Comparison of ENCODE assay signal across 10 cellular contexts in the genomic region with DNA sequence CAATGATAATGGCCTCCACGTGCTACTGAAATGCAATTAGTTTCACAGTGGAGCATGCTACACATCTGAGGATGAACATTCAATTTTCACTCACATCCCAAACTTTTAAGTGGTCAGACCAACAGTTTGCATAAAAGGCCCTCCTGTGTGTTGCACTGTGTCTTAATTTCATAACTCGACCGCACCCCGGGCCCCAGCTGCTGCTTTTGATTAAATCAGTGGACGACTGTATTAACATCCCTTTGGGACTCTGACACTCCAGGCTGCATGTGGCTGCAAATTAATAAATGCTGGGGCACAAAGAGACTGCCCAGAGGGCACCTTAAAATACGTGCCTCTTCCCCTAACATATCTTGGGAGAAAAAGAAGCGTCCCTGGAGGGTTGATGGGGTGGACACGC. TPM values are rescaled to one million over a fixed set of nuclear protein-coding genes. Genes with fewer than 3 reads are reported as not detected.
DNase-seq lines count a peak whose midpoint lies in the region; ATAC-seq, FAIRE-seq and TF ChIP-seq lines count a peak whose summit lies in the region.
"Had no signal": no experiment of that assay in that cellular context is flagged by ENCODE, and none has a peak within 500 bp of the region (broad histone marks: within the 10 kb centered on the region; RNA-seq: fewer than 3 reads in every experiment).

No MANE protein-coding gene starts in this region.

- peak overlapping the region in 1 of 2 experiments; percentile 68; a peak in 2 of 4 replicates for H3K27ac ChIP-seq in SK-N-SH (ENCODE audit: low read depth in 2 of 2, low read length in 1 of 2)

- no peak for FAIRE-seq in HTR-8/SVneo (lab: Jason Lieb, UNC)
- FAIRE-seq: A204.1, GM19239 had no signal

- CTCF ChIA-PET in SK-N-SH (lab: Yijun Ruan, JAX) (interaction anchor here (0.5 to 1.4 kb wide), 3 partner anchors 19 to 157 kb away, joined by 3 read pairs; partner anchors contain the start of gene MED10), T-cell (lab: Charles Lee) (interaction anchor here in 1 of 2 donors (1.1 kb wide), 1 partner anchor 9 kb away, joined by 3 read pairs; no protein-coding TSS in a partner anchor)

- intact Hi-C loops in sciatic nerve (cut with DNase I): no loop called here

- no peaks in the 10 kb centered on the region for H3K36me3 ChIP-seq in SK-N-SH (replicated peaks in 1 of 2; ENCODE audit: control insufficient read depth in 1 of 2, insufficient read depth in 2 of 2, low read length in 1 of 2)

- no peaks in the 10 kb centered on the region for H4K20me1 ChIP-seq in SK-N-SH (ENCODE audit: insufficient read depth)

- no peaks in the 10 kb centered on the region for H3K9me3 ChIP-seq in SK-N-SH

- peaks cover 0 to 14% of the 10 kb centered on the region in 2 experiments; a peak in 1 of 4 replicates for H3K4me1 ChIP-seq in SK-N-SH (ENCODE audit: control insufficient read depth in 1 of 2, insufficient read depth in 2 of 2, low read depth in 1 of 2, low read length in 1 of 2)

- no peaks in the 10 kb centered on the region for H3K79me2 ChIP-seq in SK-N-SH (ENCODE audit: insufficient read depth)

- TF ChIP-seq CTCF in SK-N-SH (IDR thresholded peaks at IDR 0.05): no peak

- 51% methylated on average over 7 of the region's 8 CpGs for WGBS in SK-N-SH (ENCODE audit: low lambda C conversion rate)

- no peak overlapping the region for H2AFZ ChIP-seq in SK-N-SH (ENCODE audit: low read depth)

- no peaks in the 10 kb centered on the region for H3K27me3 ChIP-seq in SK-N-SH (ENCODE audit: insufficient read depth)

- no peaks in the 10 kb centered on the region for H3K9me2 ChIP-seq in SK-N-SH

- peaks cover 21 to 29% (median 25%) of the 10 kb centered on the region in 3 donors for H3K4me1 Mint-ChIP-seq in T-cell
- H3K4me1 Mint-ChIP-seq in immature natural killer cell: peaks cover 9 to 13% of the 10 kb centered on the region in 2 donors

- no peaks in the 10 kb centered on the region for H3F3A ChIP-seq in SK-N-SH (replicated peaks; ENCODE audit: insufficient read depth)

- H3K27ac Mint-ChIP-seq in T-cell: peak overlapping the region; percentile 96 to 97
- H3K27ac Mint-ChIP-seq in immature natural killer cell: peak overlapping the region in 3 of 6 donors; percentile 57 to 80 (median 68)

- DNase-seq in SK-N-SH: peak; percentile 42
- no peak for DNase-seq in T-cell
- DNase-seq in immature natural killer cell: no peak
- no peak for DNase-seq in HTR-8/SVneo (ENCODE audit: insufficient read length, low spot score)
- DNase-seq in sciatic nerve (ENCODE audit: low spot score): no peak
- DNase-seq in stimulated activated CD4-positive, alpha-beta T cell treated with anti-CD3 and anti-CD28 coated beads, Interleukin-2, amount 100 ng/mL, for 48 hours: no peak

- H3K36me3 Mint-ChIP-seq in T-cell (peaks cover 22% of the 10 kb centered on the region), immature natural killer cell (peaks cover 10 to 38% (median 34%) of the 10 kb centered on the region in 3 donors)

- no peak overlapping the region for H3K4me2 ChIP-seq in SK-N-SH

- no peak overlapping the region for H3K4me3 ChIP-seq in SK-N-SH (ENCODE audit: low read depth in 2 of 2, low read length in 1 of 2)

- H3K4me3 Mint-ChIP-seq in T-cell (peak overlapping the region; percentile 34 to 68 (median 68)), immature natural killer cell (peak overlapping the region in 3 of 5 donors; percentile 24 to 70 (median 53))

- H3K9ac ChIP-seq in SK-N-SH: no peak overlapping the region

- POLR2A ChIA-PET in SK-N-SH (lab: Yijun Ruan, JAX): interaction anchor here (1.2 to 1.8 kb wide), 2 partner anchors 10 to 17 kb away, joined by 3 to 5 read pairs; no protein-coding TSS in a partner anchor
- POLR2A ChIA-PET in T-cell (lab: Charles Lee): interaction anchor here in 1 of 2 donors (1.4 kb wide), 1 partner anchor 17 kb away, joined by 3 read pairs; no protein-coding TSS in a partner anchor

- H3K27me3 Mint-ChIP-seq in T-cell: no peaks in the 10 kb centered on the region
- peaks cover 0 to 1% (median 0%) of the 10 kb centered on the region in 3 donors for H3K27me3 Mint-ChIP-seq in immature natural killer cell (ENCODE audit: low read depth in 3 of 3)

- no peak for TF ChIP-seq RAD21 in SK-N-SH (IDR thresholded peaks at IDR 0.05; ENCODE audit: low read length)

- H3K9me3 Mint-ChIP-seq in T-cell (no peaks in the 10 kb centered on the region), immature natural killer cell (no peaks in the 10 kb centered on the region)

- TF ChIP-seq EP300 in SK-N-SH (IDR thresholded peaks at IDR 0.05; ENCODE audit: borderline replicate concordance in 1 of 2, low read depth in 1 of 2, low read length in 1 of 2): 0 out of 4 replicates have a peak, but pooled peaks of 1 of the 2 experiments have one; percentile 7

- ATAC-seq in SK-N-SH treated with all-trans-retinoic acid at 6 μM for 48 hours (no peak), GM21390 (IDR thresholded peaks at IDR 0.05; ENCODE audit: unreplicated experiment) (peak; percentile 21), T-cell (replicated peaks in 1 of 4) (no peak), sciatic nerve (no peak)

TF ChIP-seq in SK-N-SH, 30 proteins besides CTCF, POLR2A, EP300 and RAD21:
- TF ChIP-seq MAX (IDR thresholded peaks at IDR 0.05; ENCODE audit: low read depth) (no peak), NRF1 (IDR thresholded peaks at IDR 0.05; ENCODE audit: low read depth, low read length) (no peak), ELF1 (IDR thresholded peaks at IDR 0.05) (no peak), RXRA (IDR thresholded peaks at IDR 0.05; ENCODE audit: borderline replicate concordance, low read depth) (no peak), TAF1 (IDR thresholded peaks at IDR 0.05; ENCODE audit: borderline replicate concordance, low read depth, low read length) (no peak), MEF2A (IDR thresholded peaks at IDR 0.05; ENCODE audit: borderline replicate concordance, low read depth) (no peak), FOXM1 (IDR thresholded peaks at IDR 0.05; ENCODE audit: low read depth) (no peak), YY1 (IDR thresholded peaks at IDR 0.05; ENCODE audit: low read depth) (no peak)
- TF ChIP-seq, protein P1, sequence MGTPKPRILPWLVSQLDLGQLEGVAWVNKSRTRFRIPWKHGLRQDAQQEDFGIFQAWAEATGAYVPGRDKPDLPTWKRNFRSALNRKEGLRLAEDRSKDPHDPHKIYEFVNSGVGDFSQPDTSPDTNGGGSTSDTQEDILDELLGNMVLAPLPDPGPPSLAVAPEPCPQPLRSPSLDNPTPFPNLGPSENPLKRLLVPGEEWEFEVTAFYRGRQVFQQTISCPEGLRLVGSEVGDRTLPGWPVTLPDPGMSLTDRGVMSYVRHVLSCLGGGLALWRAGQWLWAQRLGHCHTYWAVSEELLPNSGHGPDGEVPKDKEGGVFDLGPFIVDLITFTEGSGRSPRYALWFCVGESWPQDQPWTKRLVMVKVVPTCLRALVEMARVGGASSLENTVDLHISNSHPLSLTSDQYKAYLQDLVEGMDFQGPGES (IDR thresholded peaks at IDR 0.05; ENCODE audit: low read depth, low read length): no peak

TF ChIP-seq in SK-N-SH treated with all-trans-retinoic acid at 6 μM for 48 hours, 23 proteins besides CTCF, POLR2A, EP300 and RAD21:
- TF ChIP-seq PATZ1 (CRISPR knock-in tag; IDR thresholded peaks at IDR 0.05; ENCODE audit: borderline replicate concordance): no peak
- TF ChIP-seq ARNTL (CRISPR knock-in tag; IDR thresholded peaks at IDR 0.05; ENCODE audit: borderline replicate concordance, low read depth): no peak
- TF ChIP-seq, protein P2, sequence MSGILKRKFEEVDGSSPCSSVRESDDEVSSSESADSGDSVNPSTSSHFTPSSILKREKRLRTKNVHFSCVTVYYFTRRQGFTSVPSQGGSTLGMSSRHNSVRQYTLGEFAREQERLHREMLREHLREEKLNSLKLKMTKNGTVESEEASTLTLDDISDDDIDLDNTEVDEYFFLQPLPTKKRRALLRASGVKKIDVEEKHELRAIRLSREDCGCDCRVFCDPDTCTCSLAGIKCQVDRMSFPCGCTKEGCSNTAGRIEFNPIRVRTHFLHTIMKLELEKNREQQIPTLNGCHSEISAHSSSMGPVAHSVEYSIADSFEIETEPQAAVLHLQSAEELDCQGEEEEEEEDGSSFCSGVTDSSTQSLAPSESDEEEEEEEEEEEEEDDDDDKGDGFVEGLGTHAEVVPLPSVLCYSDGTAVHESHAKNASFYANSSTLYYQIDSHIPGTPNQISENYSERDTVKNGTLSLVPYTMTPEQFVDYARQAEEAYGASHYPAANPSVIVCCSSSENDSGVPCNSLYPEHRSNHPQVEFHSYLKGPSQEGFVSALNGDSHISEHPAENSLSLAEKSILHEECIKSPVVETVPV (CRISPR knock-in tag; IDR thresholded peaks at IDR 0.05): no peak
- TF ChIP-seq PPARA (CRISPR knock-in tag; IDR thresholded peaks at IDR 0.05; ENCODE audit: borderline replicate concordance): no peak
- no peak for TF ChIP-seq RARB (CRISPR knock-in tag; IDR thresholded peaks at IDR 0.05)
- TF ChIP-seq ZC3H10 (CRISPR knock-in tag; IDR thresholded peaks at IDR 0.05): no peak
- no peak for TF ChIP-seq CSDC2 (CRISPR knock-in tag; IDR thresholded peaks at IDR 0.05)
- no peak for TF ChIP-seq BACH2 (CRISPR knock-in tag; IDR thresholded peaks at IDR 0.05; ENCODE audit: borderline replicate concordance)
- no peak for TF ChIP-seq OSR1 (CRISPR knock-in tag; IDR thresholded peaks at IDR 0.05)
- TF ChIP-seq TCF4 (CRISPR knock-in tag; IDR thresholded peaks at IDR 0.05; ENCODE audit: borderline replicate concordance): no peak

RNA-seq across cellular contexts. Expression of gene MED10, which starts 18.8 kb away (rescaled TPM):
- 68.8 and 75.9 TPM in 2 replicates for polyA plus RNA-seq in SK-N-SH (2012; rRNA removed)
- 69.7 and 85.3 TPM in 2 replicates for polyA plus RNA-seq in SK-N-SH (2012; cell fraction: cytosol; rRNA removed)
- polyA plus RNA-seq in SK-N-SH (2012; cell fraction: nucleus; rRNA removed): 70.9 and 88.1 TPM in 2 replicates
- total RNA-seq in T-cell: 10 to 100 TPM; 53.9 to 65.6 (median 58.2) TPM
- polyA plus RNA-seq in immature natural killer cell: 100 to 1,000 TPM; 115 to 161 (median 116) TPM
- total RNA-seq in sciatic nerve: 40.8 TPM
